In the genomic region with DNA sequence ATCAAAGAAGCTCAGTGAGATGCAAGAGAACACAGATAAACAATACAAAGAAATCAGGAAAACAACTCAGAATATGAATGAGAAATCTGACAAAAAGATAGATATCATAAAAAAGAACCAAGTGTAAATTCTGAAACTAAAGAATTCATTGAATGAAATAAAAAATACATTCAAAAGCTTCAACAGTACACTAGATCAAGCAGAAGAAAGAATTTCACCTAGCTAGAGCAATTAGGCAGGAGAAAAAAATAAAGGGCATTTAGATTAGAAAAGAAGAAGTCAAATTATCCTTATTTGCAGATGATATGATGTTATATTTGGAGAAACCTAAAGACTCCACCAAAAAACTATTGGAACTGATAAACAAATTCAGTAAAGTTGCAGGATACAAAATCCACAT, we compare ENCODE assay signal across 1 cellular context.
TF ChIP-seq lines count a peak whose summit lies in the region.

No MANE protein-coding gene starts in this region.

TF ChIP-seq in HepG2, 621 proteins besides CTCF, POLR2A, EP300 and RAD21:
- TF ChIP-seq ZNF160 (CRISPR knock-in tag; IDR thresholded peaks at IDR 0.05): peak; percentile 97
- TF ChIP-seq, protein P1, sequence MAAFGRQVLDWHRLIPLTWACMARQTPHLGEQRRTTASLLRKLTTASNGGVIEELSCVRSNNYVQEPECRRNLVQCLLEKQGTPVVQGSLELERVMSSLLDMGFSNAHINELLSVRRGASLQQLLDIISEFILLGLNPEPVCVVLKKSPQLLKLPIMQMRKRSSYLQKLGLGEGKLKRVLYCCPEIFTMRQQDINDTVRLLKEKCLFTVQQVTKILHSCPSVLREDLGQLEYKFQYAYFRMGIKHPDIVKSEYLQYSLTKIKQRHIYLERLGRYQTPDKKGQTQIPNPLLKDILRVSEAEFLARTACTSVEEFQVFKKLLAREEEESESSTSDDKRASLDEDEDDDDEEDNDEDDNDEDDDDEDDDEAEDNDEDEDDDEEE (CRISPR knock-in tag; IDR thresholded peaks at IDR 0.05): no peak
